1 cellular context compared by ENCODE assay signal in genomic region chr7:100655908-100656674, GRCh38.
TF ChIP-seq lines count a peak whose summit lies in the region.

Gene ACTL6B, minus strand, starts transcription at chr7:100656448. Its CDS starts 94 bp downstream, at chr7:100656354.

TF ChIP-seq in K562, 482 proteins besides CTCF, POLR2A, EP300 and RAD21 (continued from another document and continues in another):
- no peak for TF ChIP-seq PBX2 (CRISPR knock-in tag; IDR thresholded peaks at IDR 0.05; ENCODE audit: low read depth)
- TF ChIP-seq PBX2 (tag; conservative IDR thresholded peaks at IDR 0.05; ENCODE audit: low read depth), result no peak
- TF ChIP-seq RFX1 (IDR thresholded peaks at IDR 0.05), result no peak; the same call in 1 of the 2 replicates
- TF ChIP-seq ZNF124 (CRISPR knock-in tag; IDR thresholded peaks at IDR 0.05), result no peak
- TF ChIP-seq ZNF740 (CRISPR knock-in tag; IDR thresholded peaks at IDR 0.05), result no peak
- no peak for TF ChIP-seq ZNF740 (tag; IDR thresholded peaks at IDR 0.05)
- TF ChIP-seq TFAP4 (CRISPR knock-in tag; IDR thresholded peaks at IDR 0.05; ENCODE audit: borderline replicate concordance), result peak; percentile 95
- TF ChIP-seq BCOR (IDR thresholded peaks at IDR 0.05), result no peak
- TF ChIP-seq PRPF4 (IDR thresholded peaks at IDR 0.05; ENCODE audit: insufficient read depth, low read depth, low read length, poor library complexity, severe bottlenecking), result no peak
- no peak for TF ChIP-seq CCAR2 (IDR thresholded peaks at IDR 0.05; ENCODE audit: low read depth, low read length)
- no peak for TF ChIP-seq SNRNP70 (optimal IDR thresholded peaks at IDR 0.05; ENCODE audit: low read depth, low read length)
- TF ChIP-seq SLC30A9 (CRISPR knock-in tag; IDR thresholded peaks at IDR 0.05), result no peak
- TF ChIP-seq PTRF (tag; IDR thresholded peaks at IDR 0.05), result no peak
- TF ChIP-seq FOSL1 (tag; conservative IDR thresholded peaks at IDR 0.05), result no peak
- peak; percentile 10 for TF ChIP-seq PRDM10 (IDR thresholded peaks at IDR 0.05; ENCODE audit: partially characterized antibody)
- TF ChIP-seq PTBP1 (IDR thresholded peaks at IDR 0.05; ENCODE audit: low read depth, low read length), result no peak
- no peak for TF ChIP-seq HDAC6 (IDR thresholded peaks at IDR 0.05; ENCODE audit: low read depth, low read length)
- 0 out of 2 replicates have a peak, but pooled peaks have one; percentile 47 for TF ChIP-seq NR2C2 (CRISPR knock-in tag; IDR thresholded peaks at IDR 0.05)
- no peak for TF ChIP-seq NR2C2 (tag; IDR thresholded peaks at IDR 0.05)
- 0 out of 2 replicates have a peak, but pooled peaks have one; percentile 34 for TF ChIP-seq NFIC (IDR thresholded peaks at IDR 0.05)
- no peak for TF ChIP-seq GABPB2 (CRISPR knock-in tag; conservative IDR thresholded peaks at IDR 0.05)
- no peak for TF ChIP-seq ZNF79 (CRISPR knock-in tag; IDR thresholded peaks at IDR 0.05; ENCODE audit: low read depth)
- TF ChIP-seq ZNF445 (CRISPR knock-in tag; IDR thresholded peaks at IDR 0.05; ENCODE audit: low read depth), result no peak
- no peak for TF ChIP-seq BDP1 (IDR thresholded peaks at IDR 0.05; ENCODE audit: insufficient read depth, insufficient read length)
- TF ChIP-seq HMBOX1 (IDR thresholded peaks at IDR 0.05), result no peak
- no peak for TF ChIP-seq THAP7 (CRISPR knock-in tag; IDR thresholded peaks at IDR 0.05)
- peak; percentile 77; the same call in 1 of the 2 replicates for TF ChIP-seq NCOA1 (IDR thresholded peaks at IDR 0.05; ENCODE audit: low read depth)
- no peak for TF ChIP-seq ZZZ3 (IDR thresholded peaks at IDR 0.05)
- TF ChIP-seq MYC (IDR thresholded peaks at IDR 0.05; ENCODE audit: low read depth, low read length), result no peak
- TF ChIP-seq MYC (CRISPR knock-in tag; IDR thresholded peaks at IDR 0.05; ENCODE audit: borderline replicate concordance, low read depth), result no peak
- peak; percentile 45; the same call in 1 of the 2 replicates for TF ChIP-seq MED1 (CRISPR knock-in tag; IDR thresholded peaks at IDR 0.05; ENCODE audit: borderline replicate concordance)
- TF ChIP-seq ZKSCAN1 (IDR thresholded peaks at IDR 0.05; ENCODE audit: low read depth, low read length), result no peak
- TF ChIP-seq KHSRP (IDR thresholded peaks at IDR 0.05), result no peak
- peak; percentile 76 for TF ChIP-seq SMAD4 (CRISPR knock-in tag; conservative IDR thresholded peaks at IDR 0.05)
- no peak for TF ChIP-seq IRF9 (tag; IDR thresholded peaks at IDR 0.05)
- no peak for TF ChIP-seq MAFF (IDR thresholded peaks at IDR 0.05; ENCODE audit: low read length)
- no peak for TF ChIP-seq DDX20 (tag; IDR thresholded peaks at IDR 0.05; ENCODE audit: low read depth)
- TF ChIP-seq ZBED1 (IDR thresholded peaks at IDR 0.05), result no peak
- no peak for TF ChIP-seq MAFK (IDR thresholded peaks at IDR 0.05; ENCODE audit: low read length)
- TF ChIP-seq CREB3L1 (IDR thresholded peaks at IDR 0.05; ENCODE audit: borderline replicate concordance, low read depth), result no peak
- no peak for TF ChIP-seq ARID2 (IDR thresholded peaks at IDR 0.05)
- no peak for TF ChIP-seq ZBTB12 (CRISPR knock-in tag; IDR thresholded peaks at IDR 0.05)
- no peak for TF ChIP-seq SNIP1 (IDR thresholded peaks at IDR 0.05; ENCODE audit: low read depth)
- no peak; the same call in 1 of the 2 replicates for TF ChIP-seq BHLHE40 (IDR thresholded peaks at IDR 0.05; ENCODE audit: low read length)
- no peak for TF ChIP-seq C11orf30 (IDR thresholded peaks at IDR 0.05; ENCODE audit: low read depth)
- no peak for TF ChIP-seq SMARCA4 (IDR thresholded peaks at IDR 0.05)
- peak in 2 of 3 experiments; percentile 32 to 57 for TF ChIP-seq YY1 (IDR thresholded peaks at IDR 0.05; ENCODE audit: borderline replicate concordance in 1 of 3, control insufficient read depth in 1 of 3, extremely low read depth in 1 of 3, insufficient read depth in 3 of 3, insufficient read length in 1 of 3, insufficient replicate concordance in 2 of 3, low read depth in 1 of 3, low read length in 2 of 3)
- TF ChIP-seq SRSF3 (IDR thresholded peaks at IDR 0.05; ENCODE audit: insufficient read depth, low read length), result no peak
- no peak for TF ChIP-seq ZNF778 (CRISPR knock-in tag; IDR thresholded peaks at IDR 0.05)
- no peak; the same call in 1 of the 2 replicates for TF ChIP-seq CBFB (CRISPR knock-in tag; IDR thresholded peaks at IDR 0.05)
- TF ChIP-seq SETDB1 (IDR thresholded peaks at IDR 0.05; ENCODE audit: low read length), result no peak
- TF ChIP-seq GATA2 (CRISPR knock-in tag; IDR thresholded peaks at IDR 0.05), result no peak
